9 cellular contexts compared by ENCODE assay signal in the genomic region with DNA sequence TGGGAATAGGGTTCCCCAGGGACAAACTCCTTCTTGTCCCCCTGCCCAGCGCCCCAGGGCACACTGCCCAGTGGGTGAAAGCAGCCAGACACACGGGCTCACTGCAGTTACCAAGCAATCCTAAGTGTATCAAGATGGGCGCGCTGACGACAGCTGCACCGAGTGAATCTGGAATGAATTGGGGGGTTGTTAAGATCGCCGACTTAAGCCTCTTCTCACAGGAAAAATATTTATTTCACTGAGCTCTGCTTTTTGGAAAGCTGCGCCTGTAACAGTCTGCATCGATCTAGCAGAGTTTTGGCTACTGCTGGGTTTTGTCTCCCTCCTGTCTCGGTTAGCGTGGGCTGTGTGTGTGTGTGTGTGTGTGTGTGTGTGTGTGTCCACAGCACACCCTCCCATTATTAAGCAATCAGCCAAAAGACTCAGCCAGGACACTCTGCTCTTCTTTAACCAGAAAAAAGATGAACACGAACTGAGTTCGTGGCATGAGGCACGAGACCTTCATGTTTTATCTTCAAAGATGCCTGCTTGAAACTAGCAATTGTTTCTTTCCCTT. TPM values are rescaled to one million over a fixed set of nuclear protein-coding genes. Genes with fewer than 3 reads are reported as not detected.
DNase-seq lines count a peak whose midpoint lies in the region; ATAC-seq and TF ChIP-seq lines count a peak whose summit lies in the region.
"Had no signal": no experiment of that assay in that cellular context is flagged by ENCODE, and none has a peak within 500 bp of the region (broad histone marks: within the 10 kb centered on the region; RNA-seq: fewer than 3 reads in every experiment).

No MANE protein-coding gene starts in this region.

- no peaks in the 10 kb centered on the region for H4K20me1 ChIP-seq in GM23338 (replicated peaks; ENCODE audit: insufficient read depth)

- H3K4me3 ChIP-seq in GM23338 (no peak overlapping the region), skin epidermis (no peak overlapping the region)
- no peak overlapping the region for H3K4me3 ChIP-seq in CD8-positive, alpha-beta T cell (ENCODE audit: low read depth, low read length)

- no peak overlapping the region for H2AFZ ChIP-seq in GM23338

- intact Hi-C loops in CD8-positive, alpha-beta T cell (cut with DNase I, micrococcal nuclease): no loop called here

- POLR2A ChIA-PET in CD8-positive, alpha-beta T cell (lab: Charles Lee): no interaction called here

- DNase-seq in GM23338 (ENCODE audit: low spot score) (no peak), anterior cingulate cortex (lab: John Stamatoyannopoulos, UW) (peak in 38 of 58 donors; percentile 1 to 66 (median 21)), hypothalamus (lab: John Stamatoyannopoulos, UW) (peak in 29 of 51 donors; percentile 4 to 60 (median 36)), SHP77 (lab: John Stamatoyannopoulos, UW) (no peak), cerebellum (ENCODE audit: low spot score) (no peak), nephron progenitor cell (no peak)
- no peak for DNase-seq in CD8-positive, alpha-beta T cell
- DNase-seq: T-helper 1 cell had no signal

- H3K27me3 Mint-ChIP-seq in GM23338 (ENCODE audit: insufficient read depth, low read depth, poor library complexity): peaks cover 6% of the 10 kb centered on the region
- peaks cover 11% of the 10 kb centered on the region for H3K27me3 Mint-ChIP-seq in CD8-positive, alpha-beta T cell (ENCODE audit: low read depth)
- peaks cover 5% of the 10 kb centered on the region for H3K27me3 Mint-ChIP-seq in nephron progenitor cell (ENCODE audit: low read depth, poor library complexity)

- H3K36me3 ChIP-seq in GM23338 (ENCODE audit: insufficient read depth): no peaks in the 10 kb centered on the region
- H3K36me3 ChIP-seq in CD8-positive, alpha-beta T cell (ENCODE audit: insufficient read depth, low read length): no peaks in the 10 kb centered on the region

- TF ChIP-seq CTCF in GM23338 (conservative IDR thresholded peaks at IDR 0.05; ENCODE audit: low read depth in 2 of 2) (no peak), nephron progenitor cell (IDR thresholded peaks at IDR 0.05) (no peak)
- no peak for TF ChIP-seq CTCF in CD8-positive, alpha-beta T cell (IDR thresholded peaks at IDR 0.05)

- CTCF ChIA-PET in CD8-positive, alpha-beta T cell (lab: Charles Lee): no interaction called here

- H3K4me3 Mint-ChIP-seq in GM23338 (no peak overlapping the region), nephron progenitor cell (no peak overlapping the region)
- no peak overlapping the region for H3K4me3 Mint-ChIP-seq in CD8-positive, alpha-beta T cell

- no peaks in the 10 kb centered on the region for H3K9me3 ChIP-seq in CD8-positive, alpha-beta T cell (ENCODE audit: low read length)

- H3K4me1 Mint-ChIP-seq in GM23338 (peaks cover 14% of the 10 kb centered on the region), nephron progenitor cell (peaks cover 19% of the 10 kb centered on the region)
- no peaks in the 10 kb centered on the region for H3K4me1 Mint-ChIP-seq in CD8-positive, alpha-beta T cell (ENCODE audit: low read depth)

- no peak overlapping the region for H3K27ac ChIP-seq in GM23338 (ENCODE audit: low read depth)
- H3K27ac ChIP-seq in skin epidermis: peak overlapping the region in 11 of 21 experiments; percentile 15 to 77 (median 44)
- H3K27ac ChIP-seq in CD8-positive, alpha-beta T cell (ENCODE audit: low read depth, low read length): no peak overlapping the region

- no peaks in the 10 kb centered on the region for H3K79me2 ChIP-seq in GM23338 (replicated peaks; ENCODE audit: insufficient read depth)

- H3K9me3 Mint-ChIP-seq in GM23338 (no peaks in the 10 kb centered on the region), nephron progenitor cell (no peaks in the 10 kb centered on the region)
- no peaks in the 10 kb centered on the region for H3K9me3 Mint-ChIP-seq in CD8-positive, alpha-beta T cell

- no peaks in the 10 kb centered on the region for H3K9me2 ChIP-seq in GM23338 (ENCODE audit: insufficient read depth)

- no peaks in the 10 kb centered on the region for H3K27me3 ChIP-seq in GM23338 (ENCODE audit: insufficient read depth)
- no peaks in the 10 kb centered on the region for H3K27me3 ChIP-seq in CD8-positive, alpha-beta T cell (ENCODE audit: insufficient read depth, low read length)

- H3F3A ChIP-seq in GM23338 (replicated peaks; ENCODE audit: low read depth): no peaks in the 10 kb centered on the region

- no peak overlapping the region for H3K4me2 ChIP-seq in GM23338

- H3K4me1 ChIP-seq in GM23338 (ENCODE audit: insufficient read depth): 0 out of 2 replicates have a peak, but pooled peaks cover 5% of the 10 kb centered on the region
- no peaks in the 10 kb centered on the region for H3K4me1 ChIP-seq in CD8-positive, alpha-beta T cell (ENCODE audit: insufficient read depth, low read length)

- peak; percentile 36 for ATAC-seq in GM23338
- ATAC-seq in CD8-positive, alpha-beta T cell: no peak

- no peak overlapping the region for H3K27ac Mint-ChIP-seq in GM23338
- no peak overlapping the region for H3K27ac Mint-ChIP-seq in CD8-positive, alpha-beta T cell
- H3K27ac Mint-ChIP-seq in nephron progenitor cell: no peak overlapping the region

- no peaks in the 10 kb centered on the region for H3K36me3 Mint-ChIP-seq in GM23338 (ENCODE audit: low read depth)
- no peaks in the 10 kb centered on the region for H3K36me3 Mint-ChIP-seq in CD8-positive, alpha-beta T cell
- H3K36me3 Mint-ChIP-seq in nephron progenitor cell (ENCODE audit: low read depth): no peaks in the 10 kb centered on the region

TF ChIP-seq in GM23338, 12 proteins besides CTCF, POLR2A, EP300 and RAD21 (continues in another document):
- no peak for TF ChIP-seq STAT1 (IDR thresholded peaks at IDR 0.05; ENCODE audit: unreplicated experiment)
- TF ChIP-seq NANOG (IDR thresholded peaks at IDR 0.05; ENCODE audit: borderline replicate concordance): no peak
- no peak for TF ChIP-seq CREB1 (CRISPR knock-in tag; IDR thresholded peaks at IDR 0.05; ENCODE audit: low read depth)
- TF ChIP-seq EZH2 (IDR thresholded peaks at IDR 0.05; ENCODE audit: low read depth, unreplicated experiment): no peak
- no peak for TF ChIP-seq POLR2AphosphoS5 (IDR thresholded peaks at IDR 0.05; ENCODE audit: low read depth)
- no peak for TF ChIP-seq JUNB (IDR thresholded peaks at IDR 0.05; ENCODE audit: unreplicated experiment)
- no peak for TF ChIP-seq EZH2phosphoT487 (IDR thresholded peaks at IDR 0.05; ENCODE audit: unreplicated experiment)
- TF ChIP-seq, protein P1, sequence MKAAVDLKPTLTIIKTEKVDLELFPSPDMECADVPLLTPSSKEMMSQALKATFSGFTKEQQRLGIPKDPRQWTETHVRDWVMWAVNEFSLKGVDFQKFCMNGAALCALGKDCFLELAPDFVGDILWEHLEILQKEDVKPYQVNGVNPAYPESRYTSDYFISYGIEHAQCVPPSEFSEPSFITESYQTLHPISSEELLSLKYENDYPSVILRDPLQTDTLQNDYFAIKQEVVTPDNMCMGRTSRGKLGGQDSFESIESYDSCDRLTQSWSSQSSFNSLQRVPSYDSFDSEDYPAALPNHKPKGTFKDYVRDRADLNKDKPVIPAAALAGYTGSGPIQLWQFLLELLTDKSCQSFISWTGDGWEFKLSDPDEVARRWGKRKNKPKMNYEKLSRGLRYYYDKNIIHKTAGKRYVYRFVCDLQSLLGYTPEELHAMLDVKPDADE (IDR thresholded peaks at IDR 0.05): no peak

RNA-seq across cellular contexts. Expression of a gene that starts 35.9 kb away (rescaled TPM):
- 6.0 and 6.3 TPM in 2 replicates for total RNA-seq in GM23338 (2014; rRNA removed; shearing (Covaris generic))
- 3.9 and 4.9 TPM in 2 replicates for polyA plus RNA-seq in GM23338 (2016; fragmentation: Nextera tagmentation; extraction: Ambion mirVana)
- not detected for total RNA-seq in CD8-positive, alpha-beta T cell
- total RNA-seq in cerebellum: 2.7 TPM

Comparison
In these comparisons a context has a peak if more than half of its experiments do, and no peak if none do; other contexts are left out.
1. DNase-seq: peak in anterior cingulate cortex (38 of 58) and hypothalamus (29 of 51); none in GM23338 (single experiment), CD8-positive, alpha-beta T cell (0 of 7), SHP77 (0 of 2), cerebellum (single experiment) and nephron progenitor cell (single experiment).
2. H3K27ac ChIP-seq: peak in skin epidermis (11 of 21); none in GM23338 (single experiment) and CD8-positive, alpha-beta T cell (single experiment).